In the genomic region with DNA sequence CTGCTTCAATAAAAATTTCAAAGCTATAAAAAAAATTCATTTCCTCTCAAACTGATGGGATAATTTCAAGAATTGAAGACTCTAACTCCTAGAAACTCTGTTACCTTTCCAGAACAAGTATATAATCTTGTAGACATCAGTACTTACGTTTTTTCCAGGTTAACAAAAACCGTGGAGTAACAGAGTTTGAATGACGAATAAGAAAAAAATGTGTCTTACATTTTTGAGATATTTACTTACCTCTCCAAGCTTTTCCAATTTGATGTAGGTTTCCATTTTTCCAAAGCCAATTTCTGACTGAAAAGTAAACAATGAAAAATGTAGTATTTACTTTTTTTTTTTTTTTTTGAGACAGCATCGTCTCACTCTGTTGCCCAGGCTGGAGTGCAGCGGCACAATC, we compare ENCODE assay signal across 22 cellular contexts.
DNase-seq lines count a peak whose midpoint lies in the region; ATAC-seq, FAIRE-seq and TF ChIP-seq lines count a peak whose summit lies in the region.
"Had no signal": no experiment of that assay in that cellular context is flagged by ENCODE, and none has a peak within 500 bp of the region (broad histone marks: within the 10 kb centered on the region; RNA-seq: fewer than 3 reads in every experiment).

No MANE protein-coding gene starts in this region.

- CTCF ChIA-PET in A549 (lab: Yijun Ruan, JAX) = interaction anchor here (0.8 kb wide), 1 partner anchor 20 kb away, joined by 3 read pairs; no protein-coding TSS in a partner anchor

- no peak for TF ChIP-seq EP300 in A549 (IDR thresholded peaks at IDR 0.05)

- FAIRE-seq in A549 (lab: Jason Lieb, UNC) = no peak
- no peak for FAIRE-seq in bronchial epithelial cell (lab: Jason Lieb, UNC)
- FAIRE-seq: GM12891, GM19239 had no signal

- no peak overlapping the region for H3K27ac ChIP-seq in A549
- peak overlapping the region in 41 of 59 donors; percentile 23 to 97 (median 90) for H3K27ac ChIP-seq in dorsolateral prefrontal cortex
- H3K27ac ChIP-seq: 22Rv1, BLaER1 had no signal

- H3K27me3 ChIP-seq in bronchial epithelial cell (ENCODE audit: control insufficient read depth, insufficient read depth, low read length) (no peaks in the 10 kb centered on the region), dorsolateral prefrontal cortex (no peaks in the 10 kb centered on the region)
- H3K27me3 ChIP-seq: BE2C, BLaER1 had no signal

- H3K4me3 ChIP-seq in A549 = no peak overlapping the region
- no peak overlapping the region for H3K4me3 ChIP-seq in bronchial epithelial cell (ENCODE audit: low read depth, low read length)
- no peak overlapping the region for H3K4me3 ChIP-seq in dorsolateral prefrontal cortex
- H3K4me3 ChIP-seq: BLaER1 had no signal

- WGBS in A549 (ENCODE audit: missing lambda C conversion rate) = 50% methylated on average over 5 of the region's 5 CpGs

- ATAC-seq in A549 (no peak), HG03432 (IDR thresholded peaks at IDR 0.05; ENCODE audit: unreplicated experiment) (no peak)

- peaks cover 26% of the 10 kb centered on the region; the same call in 2 of the 3 replicates for H3K4me1 ChIP-seq in A549
- H3K4me1 ChIP-seq: BLaER1 had no signal

- no peaks in the 10 kb centered on the region for H3K9me3 ChIP-seq in A549
- H3K9me3 ChIP-seq: BE2C, BLaER1 had no signal

- POLR2A ChIA-PET in A549 (lab: Yijun Ruan, JAX) = no interaction called here

- no peak for TF ChIP-seq RAD21 in A549 (conservative IDR thresholded peaks at IDR 0.05 in 1 of 2, IDR thresholded peaks at IDR 0.05 in 1 of 2)

- intact Hi-C loops in dorsolateral prefrontal cortex (cut with DNase I) = no loop called here

- peak overlapping the region; percentile 1; the same call in 1 of the 3 replicates for H3K4me2 ChIP-seq in A549
- H3K4me2 ChIP-seq: BLaER1 had no signal

- peaks cover 1% of the 10 kb centered on the region for H3K36me3 ChIP-seq in bronchial epithelial cell (ENCODE audit: control insufficient read depth, insufficient read depth, low read length)
- H3K36me3 ChIP-seq: BE2C had no signal

- TF ChIP-seq POLR2A in A549 (IDR thresholded peaks at IDR 0.05; ENCODE audit: low read length) = no peak

- peak in 1 of 2 experiments; percentile 4 for DNase-seq in A549 (ENCODE audit: low read depth in 1 of 2, low spot score in 1 of 2)
- peak; percentile 12 for DNase-seq in bronchial epithelial cell (ENCODE audit: low read depth)
- DNase-seq in dorsolateral prefrontal cortex = no peak
- DNase-seq in HK-2 (ENCODE audit: unreplicated experiment) = no peak
- DNase-seq in NCI-H82 (lab: John Stamatoyannopoulos, UW) = no peak
- DNase-seq: ACHN; BE2C; C1 segment of cervical spinal cord; CD4-positive, alpha-beta memory T cell; CD4-positive, CD25-positive, alpha-beta regulatory T cell; CD8-positive, alpha-beta memory T cell; COR-L47; DMS 273 treated with DMSO at 0.1 percent for 48 hours; DMS153; DMS53; DMS79; GF-D8 had no signal

- no peak for TF ChIP-seq CTCF in A549 (IDR thresholded peaks at IDR 0.05)
- no peak for TF ChIP-seq CTCF in bronchial epithelial cell (IDR thresholded peaks at IDR 0.05; ENCODE audit: insufficient read depth, low read length, severe bottlenecking)
- TF ChIP-seq CTCF in dorsolateral prefrontal cortex (IDR thresholded peaks at IDR 0.05 in 54 of 56, conservative IDR thresholded peaks at IDR 0.05 in 2 of 56; ENCODE audit: low read depth in 1 of 56, partially characterized antibody in 56 of 56) = no peak

TF ChIP-seq in A549, 52 proteins besides CTCF, POLR2A, EP300 and RAD21:
- TF ChIP-seq CBX2 (IDR thresholded peaks at IDR 0.05; ENCODE audit: borderline replicate concordance, low read depth) = no peak
- TF ChIP-seq MAFK (IDR thresholded peaks at IDR 0.05; ENCODE audit: partially characterized antibody) = no peak
- no peak for TF ChIP-seq CHD4 (IDR thresholded peaks at IDR 0.05; ENCODE audit: borderline replicate concordance)

Comparison
In these comparisons a context has a peak if more than half of its experiments do, and no peak if none do; other contexts are left out.
1. H3K27ac ChIP-seq: peak in dorsolateral prefrontal cortex (41 of 59); none in A549 (0 of 2).